Comparison of ENCODE assay signal across 1 cellular context in genomic region chr15:74801311-74801997, GRCh38.
TF ChIP-seq lines count a peak whose summit lies in the region.

No MANE protein-coding gene starts in this region.

TF ChIP-seq in GM12878, 131 proteins besides CTCF, POLR2A, EP300 and RAD21:
- TF ChIP-seq USF2 (IDR thresholded peaks at IDR 0.05; ENCODE audit: borderline replicate concordance, low read depth, low read length) = no peak
- TF ChIP-seq CBFB (IDR thresholded peaks at IDR 0.05; ENCODE audit: low read depth) = no peak
- TF ChIP-seq POU2F2 (IDR thresholded peaks at IDR 0.05; ENCODE audit: borderline replicate concordance, low read depth, low read length) = no peak
- no peak for TF ChIP-seq BHLHE40 (IDR thresholded peaks at IDR 0.05; ENCODE audit: borderline replicate concordance in 1 of 2, low read depth in 2 of 2, low read length in 1 of 2)
- no peak for TF ChIP-seq MLLT1 (IDR thresholded peaks at IDR 0.05)
- no peak for TF ChIP-seq SIN3A (IDR thresholded peaks at IDR 0.05; ENCODE audit: low read depth, low read length)
- no peak for TF ChIP-seq YY1 (IDR thresholded peaks at IDR 0.05; ENCODE audit: low read depth, low read length)
- TF ChIP-seq LARP7 (IDR thresholded peaks at IDR 0.05) = no peak
- TF ChIP-seq IKZF2 (IDR thresholded peaks at IDR 0.05) = no peak
- TF ChIP-seq POLR2AphosphoS5 (IDR thresholded peaks at IDR 0.05; ENCODE audit: low read length) = no peak
